ENCODE assay signal across 8 cellular contexts in genomic region chr22:42855726-42856125, GRCh38. TPM values are rescaled to one million over a fixed set of nuclear protein-coding genes. Genes with fewer than 3 reads are reported as not detected.
A peak's percentile ranks its signal among the peaks of the same experiment; 100 is the strongest.
DNase-seq lines count a peak whose midpoint lies in the region; ATAC-seq, FAIRE-seq and TF ChIP-seq lines count a peak whose summit lies in the region.

No MANE protein-coding gene starts in this region.

- TF ChIP-seq POLR2A in HepG2 (IDR thresholded peaks at IDR 0.05; ENCODE audit: insufficient read depth in 1 of 2, low read depth in 2 of 2, low read length in 2 of 2) = no peak

- TF ChIP-seq EP300 in HepG2 (IDR thresholded peaks at IDR 0.05; ENCODE audit: low read depth in 2 of 2, low read length in 2 of 2) = no peak
- no peak for TF ChIP-seq EP300 in HepG2 (CRISPR knock-in tag; IDR thresholded peaks at IDR 0.05; ENCODE audit: borderline replicate concordance)

- H3K4me1 Mint-ChIP-seq in activated CD4-positive, alpha-beta T cell treated with anti-CD3 and anti-CD28 coated beads, Interleukin-2, amount 10 ng/mL, durations not matched to agents 24 days and 14 days = peaks cover 6% of the 10 kb centered on the region

- H4K20me1 ChIP-seq in HepG2 (ENCODE audit: insufficient read depth, low read length) = peaks cover 15% of the 10 kb centered on the region

- H3K4me3 Mint-ChIP-seq in activated CD4-positive, alpha-beta T cell treated with anti-CD3 and anti-CD28 coated beads, Interleukin-2, amount 10 ng/mL, durations not matched to agents 24 days and 14 days = peak overlapping the region; percentile 95

- no peaks in the 10 kb centered on the region for H3K36me3 Mint-ChIP-seq in activated CD4-positive, alpha-beta T cell treated with anti-CD3 and anti-CD28 coated beads, Interleukin-2, amount 10 ng/mL, durations not matched to agents 24 days and 14 days (ENCODE audit: low read depth)

- H3K4me1 ChIP-seq in adipocyte (ENCODE audit: control insufficient read depth, insufficient read depth, low read length) (peaks cover 22% of the 10 kb centered on the region), HepG2 (ENCODE audit: insufficient read depth, low read length) (peaks cover 32% of the 10 kb centered on the region), thymus (ENCODE audit: control insufficient read depth, insufficient read depth, low read length) (peaks cover 8% of the 10 kb centered on the region)

- intact Hi-C loops in activated CD4-positive, alpha-beta T cell treated with anti-CD3 and anti-CD28 coated beads, Interleukin-2, amount 10 ng/mL, durations not matched to agents 24 days and 14 days (cut with micrococcal nuclease) = loop anchor here (5.0 kb wide), 1 partner anchor 162 kb away; the partner anchor contains the start of gene PACSIN2
- intact Hi-C loops in HepG2 (cut with micrococcal nuclease; ENCODE audit: unreplicated experiment) = loop anchor here (10.0 kb wide), 2 partner anchors 51 to 211 kb away; partner anchors contain the start of genes ATP5MGL and CYB5R3

- peak overlapping the region; percentile 94 for H3K27ac ChIP-seq in HepG2 (ENCODE audit: extremely low read length, insufficient read depth, low read length)
- H3K27ac ChIP-seq in thymus (ENCODE audit: low read depth) = no peak overlapping the region

- H2AFZ ChIP-seq in HepG2 (ENCODE audit: low read length) = no peak overlapping the region

- ATAC-seq in HepG2 (no peak), GM18861 (IDR thresholded peaks at IDR 0.05; ENCODE audit: unreplicated experiment) (no peak)

- H3K27me3 Mint-ChIP-seq in activated CD4-positive, alpha-beta T cell treated with anti-CD3 and anti-CD28 coated beads, Interleukin-2, amount 10 ng/mL, durations not matched to agents 24 days and 14 days = peaks cover 2% of the 10 kb centered on the region

- CTCF ChIA-PET in HepG2 (lab: Yijun Ruan, JAX; ENCODE audit: low intra/inter-chr PET ratio, low total read pairs) = no interaction called here

- TF ChIP-seq CTCF in HepG2 (CRISPR knock-in tag; IDR thresholded peaks at IDR 0.05) = no peak

- H3K9me3 Mint-ChIP-seq in activated CD4-positive, alpha-beta T cell treated with anti-CD3 and anti-CD28 coated beads, Interleukin-2, amount 10 ng/mL, durations not matched to agents 24 days and 14 days = no peaks in the 10 kb centered on the region

- H3K36me3 ChIP-seq in adipocyte (ENCODE audit: control insufficient read depth, insufficient read depth, low read length, severe bottlenecking) (no peaks in the 10 kb centered on the region), HepG2 (replicated peaks in 1 of 2; ENCODE audit: control insufficient read depth in 1 of 2, insufficient read depth in 2 of 2, low read length in 2 of 2) (peaks cover 2 to 8% of the 10 kb centered on the region in 2 experiments; a peak in 2 of 5 replicates), thymus (ENCODE audit: control insufficient read depth, insufficient read depth) (no peaks in the 10 kb centered on the region)

- H3K27ac Mint-ChIP-seq in activated CD4-positive, alpha-beta T cell treated with anti-CD3 and anti-CD28 coated beads, Interleukin-2, amount 10 ng/mL, durations not matched to agents 24 days and 14 days = peak overlapping the region; percentile 95

- H3K4me3 ChIP-seq in adipocyte (ENCODE audit: low read length) = peak overlapping the region; percentile 92
- peak overlapping the region; percentile 95 to 98 (median 96) for H3K4me3 ChIP-seq in HepG2 (replicated peaks in 1 of 3; ENCODE audit: insufficient read depth in 1 of 3, low read depth in 2 of 3, low read length in 3 of 3)
- peak overlapping the region; percentile 92 for H3K4me3 ChIP-seq in thymus (ENCODE audit: low read length)

- BruUV-seq in HepG2 (replicated peaks; lab: Mats Ljungman, UMichigan) = no TSS peak

- H3K9ac ChIP-seq in adipocyte (ENCODE audit: low read length) = peak overlapping the region; percentile 88
- H3K9ac ChIP-seq in HepG2 (ENCODE audit: insufficient read depth, low read depth, low read length) = peak overlapping the region; percentile 96

- DNase-seq in activated CD4-positive, alpha-beta T cell treated with anti-CD3 and anti-CD28 coated beads, Interleukin-2, amount 10 ng/mL, durations not matched to agents 24 days and 14 days = no peak
- DNase-seq in activated CD4-positive, alpha-beta T cell treated with anti-CD3 and anti-CD28 coated beads, Interleukin-2, amount 50 U/mL, for 1 hour = no peak
- DNase-seq in adipocyte (ENCODE audit: low read depth) = no peak
- no peak for DNase-seq in HepG2 (ENCODE audit: low spot score)
- no peak for DNase-seq in NCI-H146 treated with DMSO at 0.1 percent for 48 hours (lab: John Stamatoyannopoulos, UW; ENCODE audit: unreplicated experiment)
- DNase-seq in NCI-H345 treated with DMSO at 0.1 percent for 48 hours (lab: John Stamatoyannopoulos, UW; ENCODE audit: unreplicated experiment) = no peak

- TF ChIP-seq RAD21 in HepG2 (CRISPR knock-in tag; IDR thresholded peaks at IDR 0.05) = no peak

- POLR2A ChIA-PET in HepG2 (lab: Yijun Ruan, JAX) = interaction anchor here (1.2 to 3.7 kb wide), 4 partner anchors 12 to 240 kb away, joined by 5 to 11 read pairs (median 8); partner anchors contain the start of gene POLDIP3

- 37% methylated on average over 4 of the region's 4 CpGs for WGBS in HepG2 (ENCODE audit: low lambda C conversion rate)
- 77% methylated on average over 4 of the region's 4 CpGs for WGBS in thymus

- FAIRE-seq in HepG2 (lab: Jason Lieb, UNC) = no peak

- no peaks in the 10 kb centered on the region for H3K9me3 ChIP-seq in adipocyte (ENCODE audit: control insufficient read depth, low read length)
- no peaks in the 10 kb centered on the region for H3K9me3 ChIP-seq in HepG2 (ENCODE audit: low read length)
- no peaks in the 10 kb centered on the region for H3K9me3 ChIP-seq in thymus (ENCODE audit: control insufficient read depth)

- H3K27me3 ChIP-seq in adipocyte (replicated peaks; ENCODE audit: control insufficient read depth, insufficient read depth, low read length) (no peaks in the 10 kb centered on the region), HepG2 (ENCODE audit: control insufficient read depth in 1 of 2, insufficient read depth in 2 of 2, low read length in 2 of 2) (no peaks in the 10 kb centered on the region; a peak in 1 of 5 replicates), thymus (ENCODE audit: control insufficient read depth, insufficient read depth) (no peaks in the 10 kb centered on the region)

- H3K4me2 ChIP-seq in HepG2 (ENCODE audit: low read depth, low read length) = peak overlapping the region; percentile 92

- in situ Hi-C loops in HepG2 (cut with HindIII; ENCODE audit: extremely low pct_ligation_motif_present, low pct_unique_long_range_greater_than_20kb) = loop anchor here (5.0 kb wide), 1 partner anchor 48 kb away; no protein-coding TSS in a partner anchor

- peaks cover 49% of the 10 kb centered on the region for H3K79me2 ChIP-seq in HepG2 (ENCODE audit: insufficient read depth, low read length)

TF ChIP-seq in HepG2, 621 proteins besides CTCF, POLR2A, EP300 and RAD21 (continues in another document):
- TF ChIP-seq SKIL (CRISPR knock-in tag; IDR thresholded peaks at IDR 0.05; ENCODE audit: borderline replicate concordance) (no peak), NR1H2 (CRISPR knock-in tag; IDR thresholded peaks at IDR 0.05; ENCODE audit: borderline replicate concordance, low read depth) (no peak), STAT5B (CRISPR knock-in tag; IDR thresholded peaks at IDR 0.05) (no peak), TCF7L2 (IDR thresholded peaks at IDR 0.05; ENCODE audit: low read depth, low read length) (no peak), MIER3 (CRISPR knock-in tag; IDR thresholded peaks at IDR 0.05; ENCODE audit: borderline replicate concordance) (no peak)

RNA-seq across cellular contexts. Expression of gene ARFGAP3, which starts 1.3 kb away (rescaled TPM):
- total RNA-seq in activated CD4-positive, alpha-beta T cell treated with anti-CD3 and anti-CD28 coated beads, Interleukin-2, amount 10 ng/mL, durations not matched to agents 24 days and 14 days = 33.2 and 34.8 TPM in 2 replicates
- 41.7 and 66.7 TPM in 2 replicates for total RNA-seq in HepG2 (2016; rRNA removed; fragmentation: Illumina TruSeq; extraction: Trizol)
- total RNA-seq in HepG2 (2016; cell fraction: cytosol; rRNA removed; fragmentation: Illumina TruSeq; extraction: Trizol; ENCODE audit: low read depth) = 9.5 and 13.8 TPM in 2 replicates
- 41.6 and 68.2 TPM in 2 replicates for total RNA-seq in HepG2 (2016; cell fraction: insoluble cytoplasmic fraction; rRNA removed; fragmentation: Illumina TruSeq; extraction: Trizol)
- total RNA-seq in HepG2 (2016; cell fraction: membrane; rRNA removed; fragmentation: Illumina TruSeq; extraction: Trizol) = 19.0 and 21.9 TPM in 2 replicates
- total RNA-seq in HepG2 (2016; cell fraction: nucleus; rRNA removed; fragmentation: Illumina TruSeq; extraction: Trizol) = 26.8 and 27.4 TPM in 2 replicates
- polyA plus RNA-seq in HepG2 (2011; rRNA removed) (51.0 and 61.6 TPM in 2 replicates), thymus (40.0 TPM)
- 42.3 and 50.3 TPM in 2 replicates for polyA plus RNA-seq in HepG2 (2011; cell fraction: cytosol; rRNA removed)
- polyA plus RNA-seq in HepG2 (2011; cell fraction: nucleus; rRNA removed) = 41.8 and 43.9 TPM in 2 replicates
- polyA plus RNA-seq in HepG2 (2012) = 40.6 and 42.9 TPM in 2 replicates
- 3.0 and 3.1 TPM in 2 replicates for polyA plus RNA-seq in HepG2 (2016; cell fraction: cytosol; fragmentation: Illumina TruSeq; extraction: Trizol; ENCODE audit: low read depth)
- 50.7 and 53.6 TPM in 2 replicates for polyA plus RNA-seq in HepG2 (2016; cell fraction: insoluble cytoplasmic fraction; fragmentation: Illumina TruSeq; extraction: Trizol; ENCODE audit: low read depth)
- 7.0 and 7.1 TPM in 2 replicates for polyA plus RNA-seq in HepG2 (2016; cell fraction: membrane; fragmentation: Illumina TruSeq; extraction: Trizol; ENCODE audit: low read depth)
- polyA plus RNA-seq in HepG2 (2016; cell fraction: nucleus; fragmentation: Illumina TruSeq; extraction: Trizol; ENCODE audit: insufficient read depth, low read depth) = 40.6 and 48.9 TPM in 2 replicates
- 16.2 and 65.9 TPM in 2 replicates for polyA minus RNA-seq in HepG2 (2011; rRNA and poly(A)+ RNA removed; ENCODE audit: low replicate concordance)
- polyA minus RNA-seq in HepG2 (2011; cell fraction: cytosol; rRNA and poly(A)+ RNA removed) = 38.9 and 45.0 TPM in 2 replicates
- 43.4 and 53.0 TPM in 2 replicates for polyA minus RNA-seq in HepG2 (2011; cell fraction: nucleus; rRNA and poly(A)+ RNA removed)
